ENCODE assay signal across 29 cellular contexts in genomic region chr22:32318361-32318760, GRCh38. TPM values are rescaled to one million over a fixed set of nuclear protein-coding genes. Genes with fewer than 3 reads are reported as not detected.
DNase-seq lines count a peak whose midpoint lies in the region; ATAC-seq and TF ChIP-seq lines count a peak whose summit lies in the region.
"Had no signal": no experiment of that assay in that cellular context is flagged by ENCODE, and none has a peak within 500 bp of the region (broad histone marks: within the 10 kb centered on the region; RNA-seq: fewer than 3 reads in every experiment).

No MANE protein-coding gene starts in this region.

- no peaks in the 10 kb centered on the region for H3K27me3 ChIP-seq in vagina
- H3K27me3 ChIP-seq: BLaER1 treated with 17β-estradiol and CSF1 and Interleukin-3, amounts not matched to agents 10 nM and 100 nM had no signal

- H3K27me3 Mint-ChIP-seq in activated naive CD4-positive, alpha-beta T cell treated with anti-CD3 and anti-CD28 coated beads, Interleukin-2, amount 50 U/mL, for 24 hours: peaks cover 16% of the 10 kb centered on the region

- H3K9me3 Mint-ChIP-seq in activated naive CD4-positive, alpha-beta T cell treated with anti-CD3 and anti-CD28 coated beads, Interleukin-2, amount 50 U/mL, for 24 hours: peaks cover 7% of the 10 kb centered on the region

- no peak for TF ChIP-seq CTCF in vagina (IDR thresholded peaks at IDR 0.05)

- no peaks in the 10 kb centered on the region for H3K4me1 ChIP-seq in vagina

- no peak overlapping the region for H3K4me3 Mint-ChIP-seq in activated naive CD4-positive, alpha-beta T cell treated with anti-CD3 and anti-CD28 coated beads, Interleukin-2, amount 50 U/mL, for 24 hours

- no peak overlapping the region for H3K4me3 ChIP-seq in vagina
- H3K4me3 ChIP-seq: BLaER1 treated with 17β-estradiol and CSF1 and Interleukin-3, amounts not matched to agents 10 nM and 100 nM; GM12878; PC-9 had no signal

- no peaks in the 10 kb centered on the region for H3K4me1 Mint-ChIP-seq in activated naive CD4-positive, alpha-beta T cell treated with anti-CD3 and anti-CD28 coated beads, Interleukin-2, amount 50 U/mL, for 24 hours
- H3K4me1 Mint-ChIP-seq: CD4-positive, alpha-beta memory T cell; IgD-negative memory B cell had no signal

- intact Hi-C loops in vagina (cut with DNase I): no loop called here

- peak overlapping the region; percentile 37 for H3K27ac Mint-ChIP-seq in activated naive CD4-positive, alpha-beta T cell treated with anti-CD3 and anti-CD28 coated beads, Interleukin-2, amount 50 U/mL, for 24 hours

- no peaks in the 10 kb centered on the region for H3K36me3 Mint-ChIP-seq in activated naive CD4-positive, alpha-beta T cell treated with anti-CD3 and anti-CD28 coated beads, Interleukin-2, amount 50 U/mL, for 24 hours
- H3K36me3 Mint-ChIP-seq: IgD-negative memory B cell had no signal

- no peaks in the 10 kb centered on the region for H3K9me3 ChIP-seq in vagina
- H3K9me3 ChIP-seq: BLaER1 treated with 17β-estradiol and CSF1 and Interleukin-3, amounts not matched to agents 10 nM and 100 nM had no signal

- no peak overlapping the region for H3K27ac ChIP-seq in vagina
- H3K27ac ChIP-seq: BLaER1 treated with 17β-estradiol and CSF1 and Interleukin-3, amounts not matched to agents 10 nM and 100 nM; KMS-11; PC-9 had no signal

- no peak for ATAC-seq in GM21367 (IDR thresholded peaks at IDR 0.05; ENCODE audit: unreplicated experiment)
- ATAC-seq in GM21390 (IDR thresholded peaks at IDR 0.05; ENCODE audit: unreplicated experiment): no peak
- ATAC-seq: GM12878, HCT116 had no signal

- DNase-seq in activated naive CD4-positive, alpha-beta T cell treated with anti-CD3 and anti-CD28 coated beads, Interleukin-2, amount 50 U/mL, for 16 hours: no peak
- DNase-seq in dermis microvascular lymphatic vessel endothelial cell (ENCODE audit: low read depth in 2 of 2) (peak; percentile 52 to 76), mesenteric fat pad (ENCODE audit: low spot score) (peak; percentile 35), vagina (ENCODE audit: extremely low spot score in 2 of 2) (peak; percentile 28 to 42), medulla oblongata (ENCODE audit: extremely low spot score) (no peak)
- DNase-seq: 8988T; AML-193; CD4-positive, alpha-beta memory T cell; COR-L47; MM.1S; NCI-H1048; NCI-H1417; NCI-H1694; NCI-H2029 treated with DMSO at 0.1 percent for 48 hours; NCI-H526 treated with DMSO at 0.1 percent for 48 hours; PC-9; Right ventricle myocardium superior; RPMI8226 had no signal

- no peaks in the 10 kb centered on the region for H3K36me3 ChIP-seq in vagina
- H3K36me3 ChIP-seq: BLaER1 treated with 17β-estradiol and CSF1 and Interleukin-3, amounts not matched to agents 10 nM and 100 nM had no signal

- no peak for TF ChIP-seq POLR2A in vagina (IDR thresholded peaks at IDR 0.05)

RNA-seq across cellular contexts. Expression of gene RFPL3, which starts 39.3 kb away (rescaled TPM):
- total RNA-seq in dermis microvascular lymphatic vessel endothelial cell (not detected in 2 replicates), mesenteric fat pad (not detected), vagina (not detected)
- total RNA-seq: CD4-positive, alpha-beta memory T cell; GM12878; H4; NCI-H460; PC-9; Right ventricle myocardium superior; SK-MEL-5 had no signal

Comparison
In these comparisons a context has a peak if more than half of its experiments do, and no peak if none do; other contexts are left out.
1. DNase-seq: peak in dermis microvascular lymphatic vessel endothelial cell (2 of 2), mesenteric fat pad (single experiment) and vagina (2 of 2); none in activated naive CD4-positive, alpha-beta T cell treated with anti-CD3 and anti-CD28 coated beads, Interleukin-2, amount 50 U/mL, for 16 hours (single experiment) and medulla oblongata (single experiment).